27 cellular contexts compared by ENCODE assay signal in genomic region chr10:6796231-6796630, GRCh38.
"Had no signal": no experiment of that assay in that cellular context is flagged by ENCODE, and none has a peak within 500 bp of the region (broad histone marks: within the 10 kb centered on the region; RNA-seq: fewer than 3 reads in every experiment).

No MANE protein-coding gene starts in this region.

- H3K27me3 Mint-ChIP-seq: memory B cell; stimulated activated naive CD8-positive, alpha-beta T cell treated with anti-CD3 and anti-CD28 coated beads, Interleukin-15, amount 100 ng/mL, for 72 hours had no signal

- H3K27ac Mint-ChIP-seq: activated CD4-positive, alpha-beta T cell treated with anti-CD3 and anti-CD28 coated beads, Interleukin-2, amount 10 ng/mL, durations not matched to agents 7 days and 5 days; activated CD8-positive, alpha-beta memory T cell treated with anti-CD3 and anti-CD28 coated beads, Interleukin-2, amount 10 ng/mL, durations not matched to agents 7 days and 5 days; activated CD8-positive, alpha-beta T cell treated with anti-CD3 and anti-CD28 coated beads, Interleukin-2, amount 10 ng/mL, durations not matched to agents 7 days and 5 days; activated naive CD4-positive, alpha-beta T cell treated with anti-CD3 and anti-CD28 coated beads, Interleukin-2, amount 50 U/mL, for 72 hours; activated T-helper 2 cell treated with anti-CD3 and anti-CD28 coated beads, Interferon-gamma antibody, Interleukin-2, Interleukin-4, amounts not matched to agents 10 μg/mL and 5 μg/mL and 100 μg/mL, durations not matched to agents 14 hours and 24 hours and 36 hours; memory B cell; naive thymus-derived CD8-positive, alpha-beta T cell; stimulated activated memory B cell treated with anti-CD40 and anti-IgM and Interleukin-4, amounts not matched to agents 10 μg/mL and 1 μg/mL and 100 μg/mL, for 72 hours; T-helper 17 cell had no signal

- H3K27me3 ChIP-seq: gastrocnemius medialis, right atrium auricular region, upper lobe of left lung, vagina had no signal

- H3K4me2 ChIP-seq: smooth muscle cell had no signal

- H3K27ac ChIP-seq: gastrocnemius medialis, right atrium auricular region, upper lobe of left lung, vagina, WERI-Rb-1 had no signal

- H3K36me3 ChIP-seq: gastrocnemius medialis, right atrium auricular region, upper lobe of left lung, vagina, WERI-Rb-1 had no signal

- H3K4me1 Mint-ChIP-seq: activated CD4-positive, alpha-beta T cell treated with anti-CD3 and anti-CD28 coated beads, Interleukin-2, amount 10 ng/mL, durations not matched to agents 7 days and 5 days; activated CD8-positive, alpha-beta memory T cell treated with anti-CD3 and anti-CD28 coated beads, Interleukin-2, amount 10 ng/mL, durations not matched to agents 7 days and 5 days; immature natural killer cell; memory B cell; naive thymus-derived CD8-positive, alpha-beta T cell; stimulated activated memory B cell treated with anti-CD40 and anti-IgM and Interleukin-4, amounts not matched to agents 10 μg/mL and 1 μg/mL and 100 μg/mL, for 72 hours; stimulated activated naive CD8-positive, alpha-beta T cell treated with anti-CD3 and anti-CD28 coated beads, Interleukin-15, amount 100 ng/mL, for 72 hours; T-helper 17 cell had no signal

- H3K9me3 ChIP-seq: gastrocnemius medialis, right atrium auricular region, upper lobe of left lung, vagina had no signal

- H3K4me3 ChIP-seq: gastrocnemius medialis, right atrium auricular region, smooth muscle cell, upper lobe of left lung, vagina had no signal

- DNase-seq: activated CD4-positive, alpha-beta T cell treated with anti-CD3 and anti-CD28 coated beads, Interleukin-2, amount 10 ng/mL, durations not matched to agents 7 days and 5 days; activated CD4-positive, CD25-positive, alpha-beta regulatory T cell treated with anti-CD3 and anti-CD28 coated beads, Interleukin-2, amount 50 U/mL, for 72 hours; activated CD8-positive, alpha-beta memory T cell treated with anti-CD3 and anti-CD28 coated beads, Interleukin-2, amount 10 ng/mL, durations not matched to agents 7 days and 5 days; activated CD8-positive, alpha-beta T cell treated with anti-CD3 and anti-CD28 coated beads, Interleukin-2, amount 10 ng/mL, durations not matched to agents 7 days and 5 days; activated T-cell treated with anti-CD3 and anti-CD28 coated beads, Interleukin-2, amount 50 U/mL, for 48 hours; dermis blood vessel endothelial cell; effector CD4-positive, alpha-beta T cell; gastrocnemius medialis; immature natural killer cell; kidney; left colon; naive thymus-derived CD8-positive, alpha-beta T cell; stimulated activated CD4-positive, alpha-beta T cell treated with anti-CD3 and anti-CD28 coated beads, Interleukin-1b, Interleukin-23, amount 100 ng/mL, for 48 hours; stimulated activated CD4-positive, alpha-beta T cell treated with anti-CD3 and anti-CD28 coated beads, Interleukin-4, amount 100 ng/mL, for 4 hours; stimulated activated CD8-positive, alpha-beta memory T cell treated with anti-CD3 and anti-CD28 coated beads, Interleukin-4, amount 100 ng/mL, for 48 hours; stimulated activated naive CD8-positive, alpha-beta T cell treated with anti-CD3 and anti-CD28 coated beads, Interleukin-15, amount 100 ng/mL, for 72 hours; T-helper 17 cell; T1000; upper lobe of left lung; WERI-Rb-1 had no signal

- H3K4me3 Mint-ChIP-seq: activated CD4-positive, alpha-beta T cell treated with anti-CD3 and anti-CD28 coated beads, Interleukin-2, amount 10 ng/mL, durations not matched to agents 7 days and 5 days; activated CD8-positive, alpha-beta memory T cell treated with anti-CD3 and anti-CD28 coated beads, Interleukin-2, amount 10 ng/mL, durations not matched to agents 7 days and 5 days; activated CD8-positive, alpha-beta T cell treated with anti-CD3 and anti-CD28 coated beads, Interleukin-2, amount 10 ng/mL, durations not matched to agents 7 days and 5 days; immature natural killer cell; memory B cell; naive thymus-derived CD8-positive, alpha-beta T cell; stimulated activated memory B cell treated with anti-CD40 and anti-IgM and Interleukin-4, amounts not matched to agents 10 μg/mL and 1 μg/mL and 100 μg/mL, for 72 hours; stimulated activated naive CD8-positive, alpha-beta T cell treated with anti-CD3 and anti-CD28 coated beads, Interleukin-15, amount 100 ng/mL, for 72 hours; T-helper 17 cell had no signal

- H3K9me3 Mint-ChIP-seq: activated CD4-positive, alpha-beta T cell treated with anti-CD3 and anti-CD28 coated beads, Interleukin-2, amount 10 ng/mL, durations not matched to agents 7 days and 5 days; activated naive CD4-positive, alpha-beta T cell treated with anti-CD3 and anti-CD28 coated beads, Interleukin-2, amount 50 U/mL, for 72 hours; activated T-helper 2 cell treated with anti-CD3 and anti-CD28 coated beads, Interferon-gamma antibody, Interleukin-2, Interleukin-4, amounts not matched to agents 10 μg/mL and 5 μg/mL and 100 μg/mL, durations not matched to agents 14 hours and 24 hours and 36 hours; immature natural killer cell; memory B cell; naive thymus-derived CD8-positive, alpha-beta T cell; stimulated activated memory B cell treated with anti-CD40 and anti-IgM and Interleukin-4, amounts not matched to agents 10 μg/mL and 1 μg/mL and 100 μg/mL, for 72 hours; stimulated activated naive CD8-positive, alpha-beta T cell treated with anti-CD3 and anti-CD28 coated beads, Interleukin-15, amount 100 ng/mL, for 72 hours had no signal

- H3K36me3 Mint-ChIP-seq: activated CD8-positive, alpha-beta memory T cell treated with anti-CD3 and anti-CD28 coated beads, Interleukin-2, amount 10 ng/mL, durations not matched to agents 7 days and 5 days; activated naive CD4-positive, alpha-beta T cell treated with anti-CD3 and anti-CD28 coated beads, Interleukin-2, amount 50 U/mL, for 72 hours; immature natural killer cell; memory B cell; naive thymus-derived CD8-positive, alpha-beta T cell; stimulated activated memory B cell treated with anti-CD40 and anti-IgM and Interleukin-4, amounts not matched to agents 10 μg/mL and 1 μg/mL and 100 μg/mL, for 72 hours had no signal

- H3K4me1 ChIP-seq: gastrocnemius medialis, right atrium auricular region, upper lobe of left lung, vagina had no signal
